Comparison of ENCODE assay signal across 8 cellular contexts in the genomic region with DNA sequence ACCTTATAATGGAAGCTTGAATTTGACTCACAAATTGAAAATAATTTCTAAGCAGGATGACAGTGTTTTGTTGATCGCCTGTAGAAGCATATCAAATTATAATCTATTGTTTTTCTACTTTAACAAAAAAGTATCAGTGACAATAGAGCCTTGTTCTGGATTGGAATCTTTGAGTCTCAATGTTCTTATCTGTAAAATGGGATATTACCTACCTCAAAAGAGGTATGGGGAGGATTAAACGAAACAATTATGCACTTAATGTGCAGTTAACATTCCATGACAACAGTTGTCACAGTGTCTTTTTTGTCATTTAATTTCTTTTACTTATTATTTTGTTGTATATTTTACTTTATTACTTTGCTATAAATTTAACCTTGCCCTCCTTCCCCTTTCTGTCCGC. TPM values are rescaled to one million over a fixed set of nuclear protein-coding genes. Genes with fewer than 3 reads are reported as not detected.
DNase-seq lines count a peak whose midpoint lies in the region; ATAC-seq and TF ChIP-seq lines count a peak whose summit lies in the region.

No MANE protein-coding gene starts in this region.

- H3K27me3 ChIP-seq in BLaER1 (no peaks in the 10 kb centered on the region), Loucy (ENCODE audit: insufficient read depth, low read length, poor library complexity, severe bottlenecking) (no peaks in the 10 kb centered on the region), duodenal mucosa (ENCODE audit: control insufficient read depth in 1 of 2, insufficient read depth in 2 of 2, low read length in 2 of 2) (no peaks in the 10 kb centered on the region), neural cell (ENCODE audit: insufficient read depth, low read depth, low read length) (no peaks in the 10 kb centered on the region)

- H3K9me2 ChIP-seq in Loucy (replicated peaks; ENCODE audit: low read depth, low read length) (no peaks in the 10 kb centered on the region), neural cell (ENCODE audit: insufficient read depth, low read length) (no peaks in the 10 kb centered on the region)

- TF ChIP-seq CTCF in Loucy (conservative IDR thresholded peaks at IDR 0.05; ENCODE audit: low read length) (no peak), neural cell (IDR thresholded peaks at IDR 0.05; ENCODE audit: poor library complexity, severe bottlenecking) (no peak)

- peaks cover 40% of the 10 kb centered on the region for H3K36me3 ChIP-seq in BLaER1
- peaks cover 33% of the 10 kb centered on the region; the same call in 1 of the 2 replicates for H3K36me3 ChIP-seq in Loucy (ENCODE audit: insufficient read depth, low read length)
- peaks cover 5 to 34% of the 10 kb centered on the region in 2 donors for H3K36me3 ChIP-seq in duodenal mucosa (ENCODE audit: control insufficient read depth in 1 of 2, insufficient read depth in 2 of 2, low read length in 2 of 2)
- no peaks in the 10 kb centered on the region for H3K36me3 ChIP-seq in neural cell (ENCODE audit: insufficient read depth, low read length)

- DNase-seq in kidney tubule cell (ENCODE audit: low spot score) = no peak
- DNase-seq in SIG-M5 (lab: John Stamatoyannopoulos, UW) = no peak

- TF ChIP-seq EP300 in neural cell (conservative IDR thresholded peaks at IDR 0.05; ENCODE audit: poor library complexity, severe bottlenecking) = no peak

- H3K27ac ChIP-seq in BLaER1 (peak overlapping the region; percentile 88; the same call in 1 of the 2 replicates), duodenal mucosa (ENCODE audit: low read depth, low read length) (no peak overlapping the region), neural cell (ENCODE audit: low read length) (no peak overlapping the region)

- H3K4me3 ChIP-seq in BLaER1 (peak overlapping the region; percentile 89), Loucy (ENCODE audit: low read length, poor library complexity, severe bottlenecking) (peak overlapping the region; percentile 97), duodenal mucosa (ENCODE audit: low read depth in 1 of 2, low read length in 2 of 2) (peak overlapping the region; percentile 82 to 97), neural cell (ENCODE audit: low read length) (peak overlapping the region; percentile 80)

- H3K4me1 ChIP-seq in BLaER1 (peaks cover 54% of the 10 kb centered on the region), Loucy (ENCODE audit: insufficient read depth, low read length, poor library complexity, severe bottlenecking) (peaks cover 38% of the 10 kb centered on the region), duodenal mucosa (ENCODE audit: control insufficient read depth in 1 of 2, insufficient read depth in 2 of 2, low read length in 2 of 2) (peaks cover 13 to 20% of the 10 kb centered on the region in 2 donors)

- TF ChIP-seq RAD21 in neural cell (conservative IDR thresholded peaks at IDR 0.05) = no peak

- H3K9ac ChIP-seq in BLaER1 = peak overlapping the region; percentile 94
- peak overlapping the region; percentile 86 for H3K9ac ChIP-seq in Loucy (ENCODE audit: low read depth, low read length, poor library complexity, severe bottlenecking)
- peak overlapping the region; percentile 93 to 94 for H3K9ac ChIP-seq in duodenal mucosa (ENCODE audit: low read depth in 1 of 2, low read length in 2 of 2)
- H3K9ac ChIP-seq in neural cell (ENCODE audit: low read length) = peak overlapping the region; percentile 82

- H3F3A ChIP-seq in Loucy (ENCODE audit: low read depth) (0 out of 2 replicates have a peak, but pooled peaks cover 3% of the 10 kb centered on the region), neural cell (ENCODE audit: insufficient read depth, low read length, poor library complexity, severe bottlenecking) (no peaks in the 10 kb centered on the region)

- H3K4me2 ChIP-seq in BLaER1 = peak overlapping the region; percentile 91
- H3K4me2 ChIP-seq in Loucy (ENCODE audit: low read depth, low read length, poor library complexity, severe bottlenecking) = peak overlapping the region; percentile 80
- peak overlapping the region; percentile 76 for H3K4me2 ChIP-seq in neural cell (ENCODE audit: low read length)

- H3K79me2 ChIP-seq in Loucy (ENCODE audit: insufficient read depth, low read length) = peaks cover 60% of the 10 kb centered on the region
- peaks cover 39% of the 10 kb centered on the region for H3K79me2 ChIP-seq in neural cell (replicated peaks; ENCODE audit: insufficient read depth, low read length)

- ATAC-seq in GM19463 (IDR thresholded peaks at IDR 0.05; ENCODE audit: unreplicated experiment) (no peak), GM18868 (IDR thresholded peaks at IDR 0.05; ENCODE audit: unreplicated experiment) (no peak)

- no peaks in the 10 kb centered on the region for H3K9me3 ChIP-seq in BLaER1
- no peaks in the 10 kb centered on the region for H3K9me3 ChIP-seq in Loucy (ENCODE audit: insufficient read depth, low read depth, low read length)
- no peaks in the 10 kb centered on the region for H3K9me3 ChIP-seq in duodenal mucosa (ENCODE audit: control insufficient read depth in 1 of 2, low read length in 2 of 2)
- no peaks in the 10 kb centered on the region for H3K9me3 ChIP-seq in neural cell (ENCODE audit: low read length)

- H4K20me1 ChIP-seq in BLaER1 (peaks cover 46% of the 10 kb centered on the region), Loucy (ENCODE audit: insufficient read depth, low read length, poor library complexity, severe bottlenecking) (peaks cover 41% of the 10 kb centered on the region), neural cell (ENCODE audit: insufficient read depth) (no peaks in the 10 kb centered on the region)

- no peak overlapping the region for H2AFZ ChIP-seq in Loucy (ENCODE audit: low read length)
- H2AFZ ChIP-seq in neural cell (ENCODE audit: low read depth, low read length) = no peak overlapping the region

TF ChIP-seq in neural cell, 6 proteins besides CTCF, POLR2A, EP300 and RAD21:
- TF ChIP-seq REST (IDR thresholded peaks at IDR 0.05; ENCODE audit: borderline replicate concordance) = no peak
- no peak for TF ChIP-seq SMC3 (conservative IDR thresholded peaks at IDR 0.05; ENCODE audit: poor library complexity)
- no peak for TF ChIP-seq POLR2AphosphoS5 (IDR thresholded peaks at IDR 0.05)
- no peak for TF ChIP-seq EZH2 (IDR thresholded peaks at IDR 0.05; ENCODE audit: borderline replicate concordance, insufficient read depth, low read length, poor library complexity, severe bottlenecking)

RNA-seq across cellular contexts. Expression of gene RTRAF, which starts 1.1 kb away (rescaled TPM):
- polyA plus RNA-seq in neural cell = 96.5 and 119 TPM in 2 replicates
- polyA minus RNA-seq in neural cell = 70.1 and 96.0 TPM in 2 replicates
